In genomic region chr19:7337380-7338194, GRCh38 we compare ENCODE assay signal across 8 cellular contexts. TPM values are rescaled to one million over a fixed set of nuclear protein-coding genes. Genes with fewer than 3 reads are reported as not detected.
DNase-seq lines count a peak whose midpoint lies in the region; ATAC-seq and TF ChIP-seq lines count a peak whose summit lies in the region.

No MANE protein-coding gene starts in this region.

- no peak overlapping the region for H2BK120ac ChIP-seq in mesendoderm (ENCODE audit: low read depth, low read length)

- H3K9me3 ChIP-seq in OCI-LY3 (ENCODE audit: insufficient read depth, low read length) (peaks cover 5% of the 10 kb centered on the region; the same call in 1 of the 2 replicates), mucosa of descending colon (no peaks in the 10 kb centered on the region)

- H3K4me1 ChIP-seq in OCI-LY3 (ENCODE audit: low read length), result peaks cover 17% of the 10 kb centered on the region
- H3K4me1 ChIP-seq in mucosa of descending colon (ENCODE audit: low read depth), result no peaks in the 10 kb centered on the region
- H3K4me1 ChIP-seq in mesendoderm (ENCODE audit: control insufficient read depth, low read depth, low read length), result no peaks in the 10 kb centered on the region

- no peak overlapping the region for H3K4me3 Mint-ChIP-seq in activated naive CD4-positive, alpha-beta T cell treated with anti-CD3 and anti-CD28 coated beads for 36 hours

- no peak overlapping the region for H3K23ac ChIP-seq in mesendoderm (ENCODE audit: low read length)

- no peak overlapping the region for H2BK5ac ChIP-seq in mesendoderm (ENCODE audit: low read length)

- CTCF ChIA-PET in activated naive CD4-positive, alpha-beta T cell treated with anti-CD3 and anti-CD28 coated beads for 36 hours (lab: Charles Lee), result interaction anchor here (0.7 to 1.1 kb wide), 3 partner anchors 11 to 17 kb away, joined by 5 to 6 read pairs (median 5); no protein-coding TSS in a partner anchor

- peak; percentile 58 for DNase-seq in activated naive CD4-positive, alpha-beta T cell treated with anti-CD3 and anti-CD28 coated beads for 36 hours
- DNase-seq in activated naive CD4-positive, alpha-beta T cell (lab: John Stamatoyannopoulos, UW), result no peak
- peak in 2 of 3 donors; percentile 25 to 66 for DNase-seq in mucosa of descending colon
- DNase-seq in mesendoderm, result no peak
- DNase-seq in ACHN, result no peak
- no peak for DNase-seq in NCI-H446 treated with DMSO at 0.1 percent for 48 hours (lab: John Stamatoyannopoulos, UW)

- H4K8ac ChIP-seq in mesendoderm (ENCODE audit: low read depth, low read length), result no peak overlapping the region

- H3K79me2 ChIP-seq in OCI-LY3 (ENCODE audit: low read length) (no peaks in the 10 kb centered on the region), mesendoderm (ENCODE audit: control insufficient read depth, insufficient read depth, low read length) (no peaks in the 10 kb centered on the region)

- no peak overlapping the region for H3K4ac ChIP-seq in mesendoderm (ENCODE audit: low read depth, low read length)

- in situ Hi-C loops in ACHN (cut with HindIII; ENCODE audit: low pct_ligation_motif_present, low pct_unique_long_range_greater_than_20kb, low sequenced_read_pairs), result no loop called here

- TF ChIP-seq CTCF in OCI-LY3 (IDR thresholded peaks at IDR 0.05; ENCODE audit: low read depth, low read length), result 0 out of 2 replicates have a peak, but pooled peaks have one; percentile 7
- no peak for TF ChIP-seq CTCF in mucosa of descending colon (IDR thresholded peaks at IDR 0.05)

- no peak overlapping the region for H3K18ac ChIP-seq in mesendoderm (ENCODE audit: low read length)

- peaks cover 35% of the 10 kb centered on the region for H3K27me3 ChIP-seq in OCI-LY3 (ENCODE audit: low read depth, low read length)
- no peaks in the 10 kb centered on the region for H3K27me3 ChIP-seq in mesendoderm (ENCODE audit: insufficient read depth, low read length, poor library complexity)

- H3K56ac ChIP-seq in mesendoderm (ENCODE audit: low read length), result no peak overlapping the region

- H2AK5ac ChIP-seq in mesendoderm (ENCODE audit: low read length), result no peak overlapping the region

- WGBS in mesendoderm (ENCODE audit: extremely low coverage, insufficient coverage, low lambda C conversion rate), result no CpG with 5 or more reads among the region's 12 CpGs

- no peak overlapping the region for H2AFZ ChIP-seq in OCI-LY3 (ENCODE audit: low read depth, low read length)

- H3K4me3 ChIP-seq in OCI-LY3 (ENCODE audit: low read length) (peak overlapping the region; percentile 20), mucosa of descending colon (no peak overlapping the region), mesendoderm (ENCODE audit: low read length) (no peak overlapping the region)

- no peaks in the 10 kb centered on the region for H3K36me3 Mint-ChIP-seq in activated naive CD4-positive, alpha-beta T cell treated with anti-CD3 and anti-CD28 coated beads for 36 hours (ENCODE audit: low read depth)

- no peaks in the 10 kb centered on the region for H3K79me1 ChIP-seq in mesendoderm (ENCODE audit: low read length)

- H3K4me2 ChIP-seq in OCI-LY3 (ENCODE audit: low read length) (peak overlapping the region; percentile 37), mesendoderm (ENCODE audit: low read length) (no peak overlapping the region)

- H3K36me3 ChIP-seq in OCI-LY3 (replicated peaks; ENCODE audit: low read depth, low read length) (no peaks in the 10 kb centered on the region), mucosa of descending colon (ENCODE audit: low read depth) (no peaks in the 10 kb centered on the region), mesendoderm (ENCODE audit: control insufficient read depth, insufficient read depth, low read length) (no peaks in the 10 kb centered on the region)

- H3K4me1 Mint-ChIP-seq in activated naive CD4-positive, alpha-beta T cell treated with anti-CD3 and anti-CD28 coated beads for 36 hours (ENCODE audit: low read depth), result peaks cover 19% of the 10 kb centered on the region

- H3K27ac ChIP-seq in OCI-LY3 (ENCODE audit: low read length) (no peak overlapping the region), mesendoderm (ENCODE audit: low read depth, low read length) (no peak overlapping the region)

- H4K5ac ChIP-seq in mesendoderm (ENCODE audit: low read length), result no peak overlapping the region

- no peaks in the 10 kb centered on the region for H4K20me1 ChIP-seq in OCI-LY3 (ENCODE audit: insufficient read depth, low read length)

- no peaks in the 10 kb centered on the region for H3K27me3 Mint-ChIP-seq in activated naive CD4-positive, alpha-beta T cell treated with anti-CD3 and anti-CD28 coated beads for 36 hours (ENCODE audit: low read depth)

- H3K9me3 Mint-ChIP-seq in activated naive CD4-positive, alpha-beta T cell treated with anti-CD3 and anti-CD28 coated beads for 36 hours, result no peaks in the 10 kb centered on the region

- ATAC-seq in HG02884 (IDR thresholded peaks at IDR 0.05; ENCODE audit: unreplicated experiment) (peak; percentile 78), mucosa of descending colon (peak; percentile 70)

- H3K27ac Mint-ChIP-seq in activated naive CD4-positive, alpha-beta T cell treated with anti-CD3 and anti-CD28 coated beads for 36 hours, result no peak overlapping the region

- no peak overlapping the region for H3K9ac ChIP-seq in OCI-LY3 (ENCODE audit: low read length)
- no peak overlapping the region for H3K9ac ChIP-seq in mesendoderm (ENCODE audit: low read length)

- intact Hi-C loops in activated naive CD4-positive, alpha-beta T cell treated with anti-CD3 and anti-CD28 coated beads for 36 hours (cut with micrococcal nuclease), result no loop called here
- intact Hi-C loops in mucosa of descending colon (cut with DNase I, micrococcal nuclease), result loop anchor here in 1 of 2 donors (5.0 kb wide), 1 partner anchor 185 kb away; no protein-coding TSS in a partner anchor

- H2BK15ac ChIP-seq in mesendoderm (replicated peaks; ENCODE audit: low read depth), result no peak overlapping the region

RNA-seq across cellular contexts. Expression of gene ARHGEF18, which starts 11.2 kb away (rescaled TPM):
- 10 to 100 TPM; 24.6 to 28.7 TPM for total RNA-seq in activated naive CD4-positive, alpha-beta T cell treated with anti-CD3 and anti-CD28 coated beads for 36 hours
- total RNA-seq in mucosa of descending colon, result 10 to 100 TPM; 67.8 to 86.8 (median 81.2) TPM
- polyA plus RNA-seq in mesendoderm (2013, experiment 1 of 2), result 13.9 TPM
- 16.4 TPM for polyA plus RNA-seq in mesendoderm (2013, experiment 2 of 2)

RNA-seq across cellular contexts. Expression of gene INSR, which starts 43.4 kb away (rescaled TPM):
- 1 to 10 TPM; 3.7 to 3.9 TPM for total RNA-seq in activated naive CD4-positive, alpha-beta T cell treated with anti-CD3 and anti-CD28 coated beads for 36 hours
- total RNA-seq in mucosa of descending colon, result 100 to 1,000 TPM in 1 of 3 donors, 10 to 100 TPM in 2; 74.9 to 109 (median 91.2) TPM
- polyA plus RNA-seq in mesendoderm (2013, experiment 1 of 2), result 4.3 TPM
- 4.2 TPM for polyA plus RNA-seq in mesendoderm (2013, experiment 2 of 2)

Comparison
In these comparisons a context has a peak if more than half of its experiments do, and no peak if none do; other contexts are left out.
1. DNase-seq: peak in activated naive CD4-positive, alpha-beta T cell treated with anti-CD3 and anti-CD28 coated beads for 36 hours (single experiment) and mucosa of descending colon (2 of 3); none in activated naive CD4-positive, alpha-beta T cell (0 of 4), mesendoderm (single experiment), ACHN (single experiment) and NCI-H446 treated with DMSO at 0.1 percent for 48 hours (single experiment).
2. RNA of gene INSR, which starts 43.4 kb away (total RNA-seq): 74.9 to 109 TPM in mucosa of descending colon; 3.7 to 3.9 TPM in activated naive CD4-positive, alpha-beta T cell treated with anti-CD3 and anti-CD28 coated beads for 36 hours; every median in the first group is over 10 times any median in the second.